In genomic region chr2:43031471-43032224, GRCh38 we compare ENCODE assay signal across 1 cellular context.
TF ChIP-seq lines count a peak whose summit lies in the region.

No MANE protein-coding gene starts in this region.

TF ChIP-seq in IMR-90, 13 proteins besides CTCF, POLR2A, EP300 and RAD21:
- TF ChIP-seq RCOR1 (IDR thresholded peaks at IDR 0.05; ENCODE audit: insufficient replicate concordance, low read length) (no peak), MAZ (IDR thresholded peaks at IDR 0.05; ENCODE audit: borderline replicate concordance, low read depth, low read length) (no peak), ELK1 (IDR thresholded peaks at IDR 0.05; ENCODE audit: borderline replicate concordance, low read depth, low read length) (no peak), BHLHE40 (IDR thresholded peaks at IDR 0.05; ENCODE audit: low read depth, low read length) (no peak), CHD1 (IDR thresholded peaks at IDR 0.05; ENCODE audit: low read depth, low read length) (no peak), RFX5 (IDR thresholded peaks at IDR 0.05; ENCODE audit: low read depth, low read length) (no peak), USF2 (IDR thresholded peaks at IDR 0.05; ENCODE audit: low read depth, low read length) (no peak), MAFK (IDR thresholded peaks at IDR 0.05; ENCODE audit: low read depth, low read length) (no peak), SMC3 (IDR thresholded peaks at IDR 0.05; ENCODE audit: low read depth, low read length) (no peak), NFE2L2 (IDR thresholded peaks at IDR 0.05; ENCODE audit: low read depth, low read length) (no peak), CEBPB (IDR thresholded peaks at IDR 0.05; ENCODE audit: low read depth, low read length) (no peak), MXI1 (IDR thresholded peaks at IDR 0.05; ENCODE audit: borderline replicate concordance, low read depth, low read length) (no peak)
